In the genomic region with DNA sequence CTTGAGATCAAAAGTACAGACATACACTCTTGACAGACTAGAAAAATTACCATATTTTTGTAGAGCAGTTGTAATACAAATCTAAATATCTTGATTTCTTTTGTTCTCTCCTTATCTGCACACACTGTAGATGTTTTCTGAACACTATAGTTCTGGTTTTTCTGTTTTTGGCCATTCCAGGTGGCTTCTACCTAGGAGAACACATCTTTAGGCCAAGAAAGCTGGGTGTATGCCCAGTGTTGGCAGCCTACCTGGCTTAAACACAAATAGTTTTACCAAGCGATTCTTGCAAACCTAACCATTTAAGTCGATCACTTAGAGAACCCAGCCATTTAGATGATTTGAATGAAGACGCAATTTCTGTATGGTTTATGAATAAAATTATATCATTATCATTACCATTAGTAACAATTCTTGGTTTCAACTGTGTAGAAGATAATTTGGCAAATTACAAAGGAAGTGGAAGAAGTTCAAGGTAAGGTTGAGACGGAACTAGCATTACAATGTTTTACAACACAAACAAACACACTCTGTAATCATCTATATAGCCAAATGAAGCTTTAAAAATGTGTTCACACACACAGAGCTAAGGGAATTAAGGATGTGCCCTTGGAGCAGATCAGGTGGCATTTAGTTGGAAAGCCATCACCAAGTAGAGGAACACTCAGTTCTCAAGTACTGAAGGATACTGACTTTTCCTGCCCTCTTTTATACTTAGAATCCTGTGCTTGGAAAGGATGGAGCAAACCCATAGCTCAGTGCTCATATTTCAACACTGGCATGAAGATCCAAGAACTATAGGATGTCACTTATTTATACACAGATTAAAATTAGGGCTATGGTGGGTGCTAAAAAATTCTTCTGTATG, we compare ENCODE assay signal across 23 cellular contexts.
"Had no signal": no experiment of that assay in that cellular context is flagged by ENCODE, and none has a peak within 500 bp of the region (broad histone marks: within the 10 kb centered on the region; RNA-seq: fewer than 3 reads in every experiment).

No MANE protein-coding gene starts in this region.

- H3K27ac ChIP-seq: colonic mucosa, epithelial cell of prostate, esophagus muscularis mucosa, foreskin keratinocyte, heart right ventricle, lower lobe of right lung, right atrium auricular region, sigmoid colon, stomach, tibial artery had no signal

- DNase-seq: colonic mucosa; effector CD8-positive, alpha-beta T cell; endodermal cell; foreskin keratinocyte; glutamatergic neuron; heart right ventricle; hippocampal formation; left cardiac atrium; left ventricle myocardium superior; lower lobe of right lung; naive thymus-derived CD8-positive, alpha-beta T cell; nephron progenitor cell; nucleus accumbens; sigmoid colon; stimulated activated CD4-positive, alpha-beta T cell treated with anti-CD3 and anti-CD28 coated beads, Interleukin-2, amount 100 ng/mL, for 24 hours; stimulated activated CD4-positive, alpha-beta T cell treated with anti-CD3 and anti-CD28 coated beads, Interleukin-4, amount 100 ng/mL, for 24 hours; stimulated activated naive CD4-positive, alpha-beta T cell treated with Interleukin-2 at 50 U/mL for 16 hours; stomach; tibial artery had no signal

- H3K4me1 ChIP-seq: colonic mucosa, foreskin keratinocyte, lower lobe of right lung, right atrium auricular region, stomach, tibial artery had no signal

- H3K9me3 ChIP-seq: colonic mucosa, esophagus muscularis mucosa, heart right ventricle, lower lobe of right lung, right atrium auricular region, sigmoid colon, stomach, tibial artery had no signal

- H3K36me3 ChIP-seq: colonic mucosa, right atrium auricular region had no signal

- H3K4me3 ChIP-seq: colonic mucosa, esophagus muscularis mucosa, lower lobe of right lung, right atrium auricular region, sigmoid colon, stomach, tibial artery had no signal

- H3K27me3 ChIP-seq: colonic mucosa, esophagus muscularis mucosa, foreskin keratinocyte, heart right ventricle, right atrium auricular region, sigmoid colon, stomach, tibial artery had no signal

- FAIRE-seq: islet of Langerhans had no signal
